29 cellular contexts compared by ENCODE assay signal in the genomic region with DNA sequence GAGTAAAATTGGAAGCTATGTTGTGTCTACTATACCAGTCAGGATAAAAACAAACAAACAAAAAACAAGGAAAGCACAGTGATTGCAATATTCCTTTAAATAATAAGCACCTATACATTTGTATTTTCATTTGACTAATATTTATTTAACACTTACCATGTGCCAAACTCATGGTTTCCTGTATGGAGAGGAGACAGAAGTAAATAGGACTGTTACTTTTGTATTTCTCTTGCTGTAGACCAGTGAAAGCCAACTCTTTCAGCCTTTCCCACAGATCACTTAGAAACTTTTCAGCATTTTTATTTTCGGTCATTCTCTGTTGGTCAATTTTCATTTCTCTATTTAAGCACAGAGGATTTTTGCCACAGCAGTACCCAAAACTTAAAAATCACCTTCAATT. TPM values are rescaled to one million over a fixed set of nuclear protein-coding genes. Genes with fewer than 3 reads are reported as not detected.
DNase-seq lines count a peak whose midpoint lies in the region; ATAC-seq and TF ChIP-seq lines count a peak whose summit lies in the region.
"Had no signal": no experiment of that assay in that cellular context is flagged by ENCODE, and none has a peak within 500 bp of the region (broad histone marks: within the 10 kb centered on the region; RNA-seq: fewer than 3 reads in every experiment).

No MANE protein-coding gene starts in this region.

- peak overlapping the region; percentile 32 for H3K4me2 ChIP-seq in parathyroid adenoma (ENCODE audit: low read length)
- H3K4me2 ChIP-seq: PC-9 had no signal

- peak overlapping the region; percentile 23 for H3K4me3 Mint-ChIP-seq in natural killer cell
- H3K4me3 Mint-ChIP-seq in natural killer cell treated with Interleukin-12 subunit alpha and Interleukin-12 subunit beta and Interleukin-15 and Interleukin-18, amount 100 ng/mL, for 72 hours: no peak overlapping the region
- H3K4me3 Mint-ChIP-seq: B cell; CD8-positive, alpha-beta T cell; IgD-negative memory B cell had no signal

- H3K4me3 ChIP-seq in parathyroid adenoma (ENCODE audit: low read depth, low read length): no peak overlapping the region
- H3K4me3 ChIP-seq: GM12878, PC-9 had no signal

- DNase-seq in NCI-H510A treated with DMSO at 0.1 percent for 48 hours (lab: John Stamatoyannopoulos, UW) (peak; percentile 47), NCI-H510A (lab: John Stamatoyannopoulos, UW) (no peak), natural killer cell (no peak), hepatic stellate cell (ENCODE audit: low spot score) (no peak), GM19240 (ENCODE audit: insufficient read length, low spot score) (no peak)
- no peak for DNase-seq in natural killer cell treated with Interleukin-12 subunit alpha and Interleukin-12 subunit beta and Interleukin-15 and Interleukin-18, amount 100 ng/mL, for 72 hours (ENCODE audit: low spot score)
- DNase-seq: Caco-2; CD8-positive, alpha-beta T cell; DMS79; EL; GDM1; HCEC 1CT; NCI-H1092; NCI-H1436; NCI-H2081 treated with DMSO at 0.1 percent for 48 hours; NCI-H2171; NCI-H524; NCI-H748 treated with DMSO at 0.1 percent for 48 hours; NK-92 treated with Interleukin-12 subunit alpha and Interleukin-12 subunit beta, amount 100 ng/mL, for 24 hours; PC-9; SHP77 treated with DMSO at 0.1 percent for 48 hours had no signal

- ATAC-seq in natural killer cell: peak; percentile 42 to 77 (median 61)
- ATAC-seq in natural killer cell treated with Interleukin-12 subunit alpha and Interleukin-12 subunit beta and Interleukin-15 and Interleukin-18, amount 100 ng/mL, for 72 hours: no peak
- ATAC-seq in HG03159 (IDR thresholded peaks at IDR 0.05; ENCODE audit: unreplicated experiment): no peak
- ATAC-seq: CD8-positive, alpha-beta T cell; GM12878 had no signal

- no peak overlapping the region for H3K9ac ChIP-seq in parathyroid adenoma

- peaks cover 36 to 43% of the 10 kb centered on the region in 2 donors for H3K4me1 Mint-ChIP-seq in natural killer cell
- peaks cover 30 to 32% of the 10 kb centered on the region in 2 donors for H3K4me1 Mint-ChIP-seq in natural killer cell treated with Interleukin-12 subunit alpha and Interleukin-12 subunit beta and Interleukin-15 and Interleukin-18, amount 100 ng/mL, for 72 hours (ENCODE audit: low read depth in 2 of 2)
- H3K4me1 Mint-ChIP-seq: B cell, IgD-negative memory B cell had no signal

- H3K27me3 Mint-ChIP-seq in natural killer cell (ENCODE audit: low read depth in 2 of 2): no peaks in the 10 kb centered on the region
- H3K27me3 Mint-ChIP-seq in natural killer cell treated with Interleukin-12 subunit alpha and Interleukin-12 subunit beta and Interleukin-15 and Interleukin-18, amount 100 ng/mL, for 72 hours: no peaks in the 10 kb centered on the region
- H3K27me3 Mint-ChIP-seq: B cell, IgD-negative memory B cell had no signal

- H3K79me2 ChIP-seq in parathyroid adenoma: no peaks in the 10 kb centered on the region

- TF ChIP-seq CTCF in natural killer cell (IDR thresholded peaks at IDR 0.05) (no peak), parathyroid adenoma (IDR thresholded peaks at IDR 0.05) (no peak)

- H3K9me3 ChIP-seq in parathyroid adenoma (ENCODE audit: control insufficient read depth, low read length): no peaks in the 10 kb centered on the region
- H3K9me3 ChIP-seq: Caco-2 had no signal

- peak overlapping the region; percentile 18 for H2AFZ ChIP-seq in parathyroid adenoma
- H2AFZ ChIP-seq: PC-9 had no signal

- H3K36me3 Mint-ChIP-seq in natural killer cell: no peaks in the 10 kb centered on the region
- no peaks in the 10 kb centered on the region for H3K36me3 Mint-ChIP-seq in natural killer cell treated with Interleukin-12 subunit alpha and Interleukin-12 subunit beta and Interleukin-15 and Interleukin-18, amount 100 ng/mL, for 72 hours

- peak overlapping the region; percentile 29 to 67 for H3K27ac Mint-ChIP-seq in natural killer cell
- peak overlapping the region in 1 of 2 donors; percentile 32 for H3K27ac Mint-ChIP-seq in natural killer cell treated with Interleukin-12 subunit alpha and Interleukin-12 subunit beta and Interleukin-15 and Interleukin-18, amount 100 ng/mL, for 72 hours
- H3K27ac Mint-ChIP-seq: B cell; CD8-positive, alpha-beta T cell; IgD-negative memory B cell had no signal

- peaks cover 34% of the 10 kb centered on the region for H3K4me1 ChIP-seq in parathyroid adenoma

- intact Hi-C loops in natural killer cell (cut with micrococcal nuclease): no loop called here

- H3K27ac ChIP-seq in parathyroid adenoma: peak overlapping the region; percentile 74
- H3K27ac ChIP-seq: 22Rv1, C4-2B, HL-60, PC-9 had no signal

- H3K9me3 Mint-ChIP-seq in natural killer cell: no peaks in the 10 kb centered on the region
- H3K9me3 Mint-ChIP-seq in natural killer cell treated with Interleukin-12 subunit alpha and Interleukin-12 subunit beta and Interleukin-15 and Interleukin-18, amount 100 ng/mL, for 72 hours: no peaks in the 10 kb centered on the region
- H3K9me3 Mint-ChIP-seq: CD8-positive, alpha-beta T cell; IgD-negative memory B cell had no signal

- H3K27me3 ChIP-seq in parathyroid adenoma (ENCODE audit: control insufficient read depth, insufficient read depth, low read length): no peaks in the 10 kb centered on the region

- H3K36me3 ChIP-seq in parathyroid adenoma (ENCODE audit: control insufficient read depth, insufficient read depth, low read length): no peaks in the 10 kb centered on the region

RNA-seq across cellular contexts. Expression of a gene that starts 4.5 kb away (rescaled TPM):
- total RNA-seq in natural killer cell: under 1 TPM; 0.53 to 0.93 (median 0.71) TPM
- total RNA-seq in natural killer cell treated with Interleukin-12 subunit alpha and Interleukin-12 subunit beta and Interleukin-15 and Interleukin-18, amount 100 ng/mL, for 72 hours: 1 to 10 TPM in 1 of 2 donors, under 1 TPM in 1; 0.64 to 1.5 TPM

Comparison
In these comparisons a context has a peak if more than half of its experiments do, and no peak if none do; other contexts are left out.
1. ATAC-seq: peak in natural killer cell (3 of 3); none in natural killer cell treated with Interleukin-12 subunit alpha and Interleukin-12 subunit beta and Interleukin-15 and Interleukin-18, amount 100 ng/mL, for 72 hours (0 of 2) and HG03159 (single experiment).